8 cellular contexts compared by ENCODE assay signal in the genomic region with DNA sequence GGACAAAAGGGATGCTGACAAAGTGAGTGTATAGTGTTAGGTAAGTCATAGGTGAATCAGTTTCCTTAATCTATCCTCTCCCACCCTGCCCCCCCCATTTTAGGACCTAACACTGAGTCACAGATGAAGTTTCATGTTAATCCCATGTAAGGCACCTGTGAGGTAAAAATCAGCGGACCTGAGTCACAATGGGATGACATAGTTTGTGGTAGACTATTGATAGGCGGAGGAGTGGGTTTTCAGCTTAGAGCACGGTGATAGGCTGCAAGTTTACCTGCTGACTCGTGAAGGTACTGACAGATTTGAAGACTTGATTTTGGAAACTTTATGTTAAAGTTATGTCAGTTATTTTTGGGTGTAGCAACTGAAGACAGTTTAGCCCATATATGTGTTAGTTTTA. TPM values are rescaled to one million over a fixed set of nuclear protein-coding genes. Genes with fewer than 3 reads are reported as not detected.
A peak's percentile ranks its signal among the peaks of the same experiment; 100 is the strongest.
DNase-seq lines count a peak whose midpoint lies in the region; ATAC-seq and TF ChIP-seq lines count a peak whose summit lies in the region.

No MANE protein-coding gene starts in this region.

- peak; percentile 18 for DNase-seq in DMS79 treated with DMSO at 0.1 percent for 48 hours (lab: John Stamatoyannopoulos, UW)
- DNase-seq in T-helper 22 cell (ENCODE audit: low read depth) = peak; percentile 70
- DNase-seq in coronary artery (ENCODE audit: low spot score) = no peak
- peak; percentile 20 to 72 (median 64) for DNase-seq in naive thymus-derived CD8-positive, alpha-beta T cell
- no peak for DNase-seq in NCI-H1436 treated with DMSO at 0.1 percent for 48 hours (lab: John Stamatoyannopoulos, UW)
- no peak for DNase-seq in 8988T

- peaks cover 15 to 70% (median 52%) of the 10 kb centered on the region in 4 donors for H3K4me1 Mint-ChIP-seq in naive thymus-derived CD8-positive, alpha-beta T cell

- H3K4me1 ChIP-seq in thymus (ENCODE audit: control insufficient read depth, insufficient read depth, low read length) = no peaks in the 10 kb centered on the region

- H3K27ac ChIP-seq in coronary artery (peak overlapping the region; percentile 99), thymus (ENCODE audit: low read depth) (peak overlapping the region; percentile 93)

- TF ChIP-seq CTCF in coronary artery (IDR thresholded peaks at IDR 0.05) = no peak

- peaks cover 0 to 37% (median 8%) of the 10 kb centered on the region in 3 donors for H3K36me3 Mint-ChIP-seq in naive thymus-derived CD8-positive, alpha-beta T cell

- ATAC-seq in HG02981 (IDR thresholded peaks at IDR 0.05; ENCODE audit: unreplicated experiment) = peak; percentile 28
- ATAC-seq in naive thymus-derived CD8-positive, alpha-beta T cell = peak; percentile 25 to 51

- peak overlapping the region; percentile 86 for H3K4me3 ChIP-seq in coronary artery
- H3K4me3 ChIP-seq in thymus (ENCODE audit: low read length) = peak overlapping the region; percentile 64

- H3K27me3 Mint-ChIP-seq in naive thymus-derived CD8-positive, alpha-beta T cell = no peaks in the 10 kb centered on the region

- no peaks in the 10 kb centered on the region for H3K36me3 ChIP-seq in thymus (ENCODE audit: control insufficient read depth, insufficient read depth)

- WGBS in thymus = 19% methylated on average over 4 of the region's 4 CpGs

- POLR2A ChIA-PET in naive thymus-derived CD8-positive, alpha-beta T cell (lab: Charles Lee) = interaction anchor here (1.0 to 7.9 kb wide), 9 partner anchors 9 to 619 kb away, joined by 3 to 140 read pairs (median 11); a partner anchor contains a TSS

- no peaks in the 10 kb centered on the region for H3K9me3 ChIP-seq in thymus (ENCODE audit: control insufficient read depth)

- peak overlapping the region; percentile 91 to 100 (median 95) for H3K4me3 Mint-ChIP-seq in naive thymus-derived CD8-positive, alpha-beta T cell

- peak overlapping the region; percentile 99 to 100 (median 100) for H3K27ac Mint-ChIP-seq in naive thymus-derived CD8-positive, alpha-beta T cell

- no peaks in the 10 kb centered on the region for H3K27me3 ChIP-seq in thymus (ENCODE audit: control insufficient read depth, insufficient read depth)

- no peaks in the 10 kb centered on the region for H3K9me3 Mint-ChIP-seq in naive thymus-derived CD8-positive, alpha-beta T cell

RNA-seq across cellular contexts. Expression of a gene that starts 1.7 kb away (rescaled TPM):
- total RNA-seq in naive thymus-derived CD8-positive, alpha-beta T cell = 10 to 100 TPM; 51.6 to 56.5 TPM
- polyA plus RNA-seq in naive thymus-derived CD8-positive, alpha-beta T cell = 10 to 100 TPM; 46.9 to 63.0 (median 55.1) TPM
- 27.9 TPM for polyA plus RNA-seq in thymus

RNA-seq across cellular contexts. Expression of a gene that starts 6.1 kb away (rescaled TPM):
- total RNA-seq in naive thymus-derived CD8-positive, alpha-beta T cell = 10 to 100 TPM; 52.0 to 52.8 TPM
- 10 to 100 TPM in 2 of 3 donors, 1 to 10 TPM in 1; 7.6 to 12.5 (median 12.5) TPM for polyA plus RNA-seq in naive thymus-derived CD8-positive, alpha-beta T cell
- polyA plus RNA-seq in thymus = 13.8 TPM

Comparison
In these comparisons a context has a peak if more than half of its experiments do, and no peak if none do; other contexts are left out.
1. DNase-seq: peak in DMS79 treated with DMSO at 0.1 percent for 48 hours (single experiment), T-helper 22 cell (single experiment) and naive thymus-derived CD8-positive, alpha-beta T cell (10 of 10); none in coronary artery (single experiment), NCI-H1436 treated with DMSO at 0.1 percent for 48 hours (single experiment) and 8988T (single experiment).